ENCODE assay signal across 27 cellular contexts in genomic region chr2:180257247-180257646, GRCh38.
"Had no signal": no experiment of that assay in that cellular context is flagged by ENCODE, and none has a peak within 500 bp of the region (broad histone marks: within the 10 kb centered on the region; RNA-seq: fewer than 3 reads in every experiment).

No MANE protein-coding gene starts in this region.

- ATAC-seq: activated naive CD4-positive, alpha-beta T cell treated with anti-CD3 and anti-CD28 coated beads, Interleukin-2, amount 50 U/mL, for 72 hours; activated T-cell treated with anti-CD3 and anti-CD28 coated beads, Interleukin-2, amount 50 U/mL, for 72 hours; esophagus mucosa; heart left ventricle had no signal

- H3K4me3 ChIP-seq: coronary artery, dorsolateral prefrontal cortex, heart left ventricle had no signal

- H3K36me3 Mint-ChIP-seq: activated naive CD4-positive, alpha-beta T cell treated with anti-CD3 and anti-CD28 coated beads, Interleukin-2, amount 10 ng/mL, durations not matched to agents 7 days and 5 days; activated naive CD4-positive, alpha-beta T cell treated with anti-CD3 and anti-CD28 coated beads, Interleukin-2, amount 50 U/mL, for 72 hours; activated naive CD8-positive, alpha-beta T cell treated with anti-CD3 and anti-CD28 coated beads, Interleukin-2, amount 10 ng/mL, durations not matched to agents 7 days and 5 days; WTC11 had no signal

- H3K4me1 Mint-ChIP-seq: activated CD4-positive, alpha-beta memory T cell treated with anti-CD3 and anti-CD28 coated beads, Interleukin-2, amount 10 ng/mL, durations not matched to agents 7 days and 5 days; activated CD4-positive, alpha-beta T cell treated with anti-CD3 and anti-CD28 coated beads, Interleukin-2, amount 10 ng/mL, durations not matched to agents 7 days and 5 days; activated naive CD4-positive, alpha-beta T cell treated with anti-CD3 and anti-CD28 coated beads, Interleukin-2, amount 10 ng/mL, durations not matched to agents 7 days and 5 days; activated naive CD8-positive, alpha-beta T cell treated with anti-CD3 and anti-CD28 coated beads, Interleukin-2, amount 10 ng/mL, durations not matched to agents 7 days and 5 days; central memory CD8-positive, alpha-beta T cell had no signal

- DNase-seq: activated CD4-positive, alpha-beta memory T cell treated with anti-CD3 and anti-CD28 coated beads, Interleukin-2, amount 10 ng/mL, durations not matched to agents 7 days and 5 days; activated CD4-positive, alpha-beta T cell treated with anti-CD3 and anti-CD28 coated beads for 1 hour; activated CD4-positive, alpha-beta T cell treated with anti-CD3 and anti-CD28 coated beads for 4 hours; activated CD4-positive, alpha-beta T cell treated with anti-CD3 and anti-CD28 coated beads, Interleukin-2, amount 10 ng/mL, durations not matched to agents 7 days and 5 days; activated CD4-positive, alpha-beta T cell treated with anti-CD3 and anti-CD28 coated beads, Interleukin-2, amount 50 U/mL, for 4 hours; activated CD8-positive, alpha-beta memory T cell treated with anti-CD3 and anti-CD28 coated beads, Interleukin-2, amount 50 U/mL, for 48 hours; activated gamma-delta T cell; activated naive CD4-positive, alpha-beta T cell; activated naive CD4-positive, alpha-beta T cell treated with anti-CD3 and anti-CD28 coated beads, Interleukin-2, amount 10 ng/mL, durations not matched to agents 7 days and 5 days; activated naive CD8-positive, alpha-beta T cell treated with anti-CD3 and anti-CD28 coated beads, Interleukin-2, amount 10 ng/mL, durations not matched to agents 7 days and 5 days; activated T-cell treated with anti-CD3 and anti-CD28 coated beads for 4 hours; activated T-cell treated with anti-CD3 and anti-CD28 coated beads, Interleukin-2, amount 50 U/mL, for 24 hours; activated T-cell treated with anti-CD3 and anti-CD28 coated beads, Interleukin-2, amount 50 U/mL, for 72 hours; brain microvascular endothelial cell; dorsolateral prefrontal cortex; effector memory CD4-positive, alpha-beta T cell; endodermal cell; foreskin fibroblast; glutamatergic neuron; heart left ventricle; hypothalamus had no signal

- H3K27ac Mint-ChIP-seq: activated CD4-positive, alpha-beta memory T cell treated with anti-CD3 and anti-CD28 coated beads, Interleukin-2, amount 10 ng/mL, durations not matched to agents 7 days and 5 days; activated CD4-positive, alpha-beta T cell treated with anti-CD3 and anti-CD28 coated beads, Interleukin-2, amount 10 ng/mL, durations not matched to agents 7 days and 5 days; activated naive CD4-positive, alpha-beta T cell treated with anti-CD3 and anti-CD28 coated beads, Interleukin-2, amount 10 ng/mL, durations not matched to agents 7 days and 5 days; activated naive CD4-positive, alpha-beta T cell treated with anti-CD3 and anti-CD28 coated beads, Interleukin-2, amount 50 U/mL, for 72 hours; activated naive CD8-positive, alpha-beta T cell treated with anti-CD3 and anti-CD28 coated beads, Interleukin-2, amount 10 ng/mL, durations not matched to agents 7 days and 5 days; activated T-cell treated with anti-CD3 and anti-CD28 coated beads, Interleukin-2, amount 50 U/mL, for 24 hours; activated T-cell treated with anti-CD3 and anti-CD28 coated beads, Interleukin-2, amount 50 U/mL, for 72 hours; dendritic cell treated with granulocyte-macrophage colony-stimulating factor and Interleukin-4, amounts not matched to agents 40 ng/mL and 50 ng/mL, for 4 days; endodermal cell; WTC11 had no signal

- H3K9me3 Mint-ChIP-seq: activated CD4-positive, alpha-beta memory T cell treated with anti-CD3 and anti-CD28 coated beads, Interleukin-2, amount 10 ng/mL, durations not matched to agents 7 days and 5 days; activated CD4-positive, alpha-beta T cell treated with anti-CD3 and anti-CD28 coated beads, Interleukin-2, amount 10 ng/mL, durations not matched to agents 7 days and 5 days; activated naive CD4-positive, alpha-beta T cell treated with anti-CD3 and anti-CD28 coated beads, Interleukin-2, amount 10 ng/mL, durations not matched to agents 7 days and 5 days; activated naive CD8-positive, alpha-beta T cell treated with anti-CD3 and anti-CD28 coated beads, Interleukin-2, amount 10 ng/mL, durations not matched to agents 7 days and 5 days; activated T-cell treated with anti-CD3 and anti-CD28 coated beads, Interleukin-2, amount 50 U/mL, for 24 hours; activated T-cell treated with anti-CD3 and anti-CD28 coated beads, Interleukin-2, amount 50 U/mL, for 72 hours; central memory CD8-positive, alpha-beta T cell had no signal

- H3K36me3 ChIP-seq: brain microvascular endothelial cell, heart left ventricle had no signal

- H3K4me1 ChIP-seq: heart left ventricle had no signal

- H3K27ac ChIP-seq: brain microvascular endothelial cell, coronary artery, dorsolateral prefrontal cortex, heart left ventricle had no signal

- H3K27me3 ChIP-seq: brain microvascular endothelial cell, dorsolateral prefrontal cortex, heart left ventricle had no signal

- H3K27me3 Mint-ChIP-seq: activated CD4-positive, alpha-beta memory T cell treated with anti-CD3 and anti-CD28 coated beads, Interleukin-2, amount 10 ng/mL, durations not matched to agents 7 days and 5 days; activated CD4-positive, alpha-beta T cell treated with anti-CD3 and anti-CD28 coated beads, Interleukin-2, amount 10 ng/mL, durations not matched to agents 7 days and 5 days; activated naive CD4-positive, alpha-beta T cell treated with anti-CD3 and anti-CD28 coated beads, Interleukin-2, amount 10 ng/mL, durations not matched to agents 7 days and 5 days; activated naive CD8-positive, alpha-beta T cell treated with anti-CD3 and anti-CD28 coated beads, Interleukin-2, amount 10 ng/mL, durations not matched to agents 7 days and 5 days; activated T-cell treated with anti-CD3 and anti-CD28 coated beads, Interleukin-2, amount 50 U/mL, for 24 hours; dendritic cell treated with granulocyte-macrophage colony-stimulating factor and Interleukin-4, amounts not matched to agents 40 ng/mL and 50 ng/mL, for 4 days had no signal

- H3K4me3 Mint-ChIP-seq: activated CD4-positive, alpha-beta memory T cell treated with anti-CD3 and anti-CD28 coated beads, Interleukin-2, amount 10 ng/mL, durations not matched to agents 7 days and 5 days; activated CD4-positive, alpha-beta T cell treated with anti-CD3 and anti-CD28 coated beads, Interleukin-2, amount 10 ng/mL, durations not matched to agents 7 days and 5 days; activated naive CD4-positive, alpha-beta T cell treated with anti-CD3 and anti-CD28 coated beads, Interleukin-2, amount 10 ng/mL, durations not matched to agents 7 days and 5 days; activated naive CD8-positive, alpha-beta T cell treated with anti-CD3 and anti-CD28 coated beads, Interleukin-2, amount 10 ng/mL, durations not matched to agents 7 days and 5 days; activated T-cell treated with anti-CD3 and anti-CD28 coated beads, Interleukin-2, amount 50 U/mL, for 24 hours; activated T-cell treated with anti-CD3 and anti-CD28 coated beads, Interleukin-2, amount 50 U/mL, for 72 hours; central memory CD8-positive, alpha-beta T cell; dendritic cell treated with granulocyte-macrophage colony-stimulating factor and Interleukin-4, amounts not matched to agents 40 ng/mL and 50 ng/mL, for 4 days; endodermal cell; WTC11 had no signal
